Comparison of ENCODE assay signal across 24 cellular contexts in the genomic region with DNA sequence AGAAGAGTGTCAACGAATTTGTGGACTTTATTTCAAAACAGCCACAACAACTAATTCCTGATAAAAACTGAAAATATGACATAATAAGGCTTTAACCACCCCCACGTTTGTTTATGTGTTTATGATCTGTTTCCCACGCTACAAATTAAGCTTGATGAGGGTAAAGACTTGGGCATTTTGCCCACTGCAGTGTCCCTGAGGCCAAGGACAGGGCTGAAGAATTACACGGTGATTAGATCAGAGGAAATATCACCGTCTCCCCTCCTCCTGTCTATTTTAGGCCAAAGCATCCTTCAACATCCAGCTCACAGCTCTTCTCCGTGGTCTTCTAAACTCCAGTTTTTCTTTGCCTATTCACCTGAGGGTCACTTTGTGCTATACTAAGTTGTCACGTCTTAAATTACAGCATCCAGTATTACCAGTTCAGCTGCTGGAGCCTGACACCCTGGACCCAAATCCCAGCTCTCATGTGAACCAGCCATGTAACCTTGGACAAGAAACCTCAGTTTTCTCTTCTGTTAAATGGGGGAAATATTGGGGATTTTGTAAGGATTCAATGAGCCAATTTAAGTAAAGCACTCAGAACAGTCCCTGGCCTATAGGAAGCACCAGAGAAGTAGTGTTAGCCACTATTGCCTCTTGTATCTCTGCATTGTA.
"Had no signal": no experiment of that assay in that cellular context is flagged by ENCODE, and none has a peak within 500 bp of the region (broad histone marks: within the 10 kb centered on the region; RNA-seq: fewer than 3 reads in every experiment).

No MANE protein-coding gene starts in this region.

- H3K4me3 Mint-ChIP-seq: activated B cell treated with CpG ODN at 0.5 μM for 24 hours; activated CD4-positive, alpha-beta T cell treated with anti-CD3 and anti-CD28 coated beads for 36 hours; activated naive CD8-positive, alpha-beta T cell treated with anti-CD3 and anti-CD28 coated beads for 36 hours; activated T-cell treated with anti-CD3 and anti-CD28 coated beads, Interleukin-2, amount 50 U/mL, for 4 hours; effector memory CD8-positive, alpha-beta T cell; immature natural killer cell; naive thymus-derived CD4-positive, alpha-beta T cell; neural crest cell; stimulated activated naive CD8-positive, alpha-beta T cell treated with anti-CD3 and anti-CD28 coated beads, Interleukin-15, Interleukin-2, amounts not matched to agents 100 ng/mL and 50 ng/mL, for 24 hours had no signal

- H3K4me3 ChIP-seq: dorsolateral prefrontal cortex, hepatocyte, lower lobe of right lung, thyroid gland, upper lobe of right lung had no signal

- H3K9me3 ChIP-seq: lower lobe of right lung, thyroid gland, upper lobe of right lung had no signal

- H3K27ac ChIP-seq: hepatocyte, lower lobe of right lung, thyroid gland, upper lobe of right lung had no signal

- H3K27me3 Mint-ChIP-seq: activated B cell treated with CpG ODN at 0.5 μM for 24 hours; activated naive CD8-positive, alpha-beta T cell treated with anti-CD3 and anti-CD28 coated beads for 36 hours; effector memory CD8-positive, alpha-beta T cell; stimulated activated naive CD8-positive, alpha-beta T cell treated with anti-CD3 and anti-CD28 coated beads, Interleukin-15, Interleukin-2, amounts not matched to agents 100 ng/mL and 50 ng/mL, for 24 hours had no signal

- H3K27ac Mint-ChIP-seq: activated B cell treated with CpG ODN at 0.5 μM for 24 hours; activated CD4-positive, alpha-beta T cell treated with anti-CD3 and anti-CD28 coated beads for 36 hours; activated naive CD8-positive, alpha-beta T cell treated with anti-CD3 and anti-CD28 coated beads for 36 hours; effector memory CD8-positive, alpha-beta T cell; immature natural killer cell; naive thymus-derived CD4-positive, alpha-beta T cell; progenitor cell of endocrine pancreas had no signal

- DNase-seq: activated B cell treated with CpG ODN at 0.5 μM for 24 hours; activated CD4-positive, alpha-beta T cell treated with anti-CD3 and anti-CD28 coated beads for 36 hours; activated CD4-positive, alpha-beta T cell treated with anti-CD3 and anti-CD28 coated beads, Interleukin-2, amount 50 U/mL, for 4 hours; activated CD8-positive, alpha-beta memory T cell treated with anti-CD3 and anti-CD28 coated beads, Interleukin-2, amount 50 U/mL, for 48 hours; activated naive CD4-positive, alpha-beta T cell treated with Interleukin-2 at 50 U/mL for 16 hours; activated naive CD8-positive, alpha-beta T cell treated with anti-CD3 and anti-CD28 coated beads for 36 hours; activated T-cell treated with anti-CD3 and anti-CD28 coated beads, Interleukin-2, amount 50 U/mL, for 4 hours; central memory CD4-positive, alpha-beta T cell; dorsolateral prefrontal cortex; effector memory CD8-positive, alpha-beta T cell; foreskin melanocyte; immature natural killer cell; lower lobe of right lung; naive thymus-derived CD4-positive, alpha-beta T cell; stimulated activated CD4-positive, alpha-beta T cell treated with anti-CD3 and anti-CD28 coated beads, Interleukin-4, amount 100 ng/mL, for 24 hours; substantia nigra; T-helper 9 cell; thyroid gland; upper lobe of right lung had no signal

- ATAC-seq: activated CD4-positive, alpha-beta T cell treated with anti-CD3 and anti-CD28 coated beads for 36 hours; activated T-cell treated with anti-CD3 and anti-CD28 coated beads, Interleukin-2, amount 50 U/mL, for 4 hours; effector memory CD8-positive, alpha-beta T cell; left lobe of liver; lower lobe of right lung; naive thymus-derived CD4-positive, alpha-beta T cell; upper lobe of right lung had no signal

- H3K27me3 ChIP-seq: dorsolateral prefrontal cortex, hepatocyte, thyroid gland, upper lobe of right lung had no signal

- H3K36me3 Mint-ChIP-seq: immature natural killer cell had no signal

- H3K36me3 ChIP-seq: lower lobe of right lung, thyroid gland, upper lobe of right lung had no signal

- H3K9me3 Mint-ChIP-seq: effector memory CD8-positive, alpha-beta T cell; immature natural killer cell; neural crest cell had no signal

- H3K4me2 ChIP-seq: hepatocyte had no signal
